ENCODE assay signal across 27 cellular contexts in genomic region chr7:898460-898854, GRCh38.
"Had no signal": no experiment of that assay in that cellular context is flagged by ENCODE, and none has a peak within 500 bp of the region (broad histone marks: within the 10 kb centered on the region; RNA-seq: fewer than 3 reads in every experiment).

No MANE protein-coding gene starts in this region.

- H3K4me1 ChIP-seq: foreskin keratinocyte, psoas muscle had no signal

- H3K4me1 Mint-ChIP-seq: endodermal cell had no signal

- H3K27ac Mint-ChIP-seq: dendritic cell treated with granulocyte-macrophage colony-stimulating factor and Interleukin-4, amounts not matched to agents 40 ng/mL and 50 ng/mL, for 4 days; endodermal cell; immature natural killer cell; mesothelial cell of epicardium; naive B cell; nephron progenitor cell; stimulated activated naive CD8-positive, alpha-beta T cell treated with anti-CD3 and anti-CD28 coated beads, Interleukin-15, Interleukin-2, amounts not matched to agents 100 ng/mL and 50 ng/mL, for 24 hours had no signal

- H3K27me3 Mint-ChIP-seq: dendritic cell treated with granulocyte-macrophage colony-stimulating factor and Interleukin-4, amounts not matched to agents 40 ng/mL and 50 ng/mL, for 4 days; stimulated activated naive CD8-positive, alpha-beta T cell treated with anti-CD3 and anti-CD28 coated beads, Interleukin-15, Interleukin-2, amounts not matched to agents 100 ng/mL and 50 ng/mL, for 24 hours had no signal

- H3K9me3 ChIP-seq: colonic mucosa, esophagus muscularis mucosa, mucosa of descending colon, ovary, psoas muscle, spleen, thoracic aorta, transverse colon, upper lobe of right lung, uterus had no signal

- H3K4me3 ChIP-seq: colonic mucosa, esophagus muscularis mucosa, mucosa of descending colon, ovary, psoas muscle, skin epidermis, spleen, thoracic aorta, transverse colon, upper lobe of right lung, uterus had no signal

- FAIRE-seq: keratinocyte had no signal

- DNase-seq: colonic mucosa; effector CD8-positive, alpha-beta T cell; endodermal cell; foreskin keratinocyte; glutamatergic neuron; hypothalamus; immature natural killer cell; mesenchymal stem cell; naive B cell; nephron progenitor cell; stimulated activated CD4-positive, alpha-beta T cell treated with anti-CD3 and anti-CD28 coated beads, Interleukin-4, amount 100 ng/mL, for 4 hours; stimulated activated naive B cell treated with anti-CD40 and anti-IgM and Interleukin-4, amounts not matched to agents 10 μg/mL and 1 μg/mL and 100 μg/mL, for 72 hours; transverse colon; upper lobe of right lung; uterus had no signal

- H3K36me3 ChIP-seq: ovary, uterus had no signal

- ATAC-seq: foreskin keratinocyte; mucosa of descending colon; stimulated activated naive B cell treated with anti-CD40 and anti-IgM and Interleukin-4, amounts not matched to agents 10 μg/mL and 1 μg/mL and 100 μg/mL, for 72 hours; upper lobe of right lung had no signal

- H3K9me3 Mint-ChIP-seq: dendritic cell treated with granulocyte-macrophage colony-stimulating factor and Interleukin-4, amounts not matched to agents 40 ng/mL and 50 ng/mL, for 4 days; endodermal cell; immature natural killer cell; mesothelial cell of epicardium; naive B cell; nephron progenitor cell; stimulated activated naive B cell treated with anti-CD40 and anti-IgM and Interleukin-4, amounts not matched to agents 10 μg/mL and 1 μg/mL and 100 μg/mL, for 72 hours; stimulated activated naive CD8-positive, alpha-beta T cell treated with anti-CD3 and anti-CD28 coated beads, Interleukin-15, Interleukin-2, amounts not matched to agents 100 ng/mL and 50 ng/mL, for 24 hours had no signal

- H3K27me3 ChIP-seq: colonic mucosa, esophagus muscularis mucosa, foreskin keratinocyte, ovary, transverse colon, upper lobe of right lung, uterus had no signal

- H3K4me3 Mint-ChIP-seq: dendritic cell treated with granulocyte-macrophage colony-stimulating factor and Interleukin-4, amounts not matched to agents 40 ng/mL and 50 ng/mL, for 4 days; endodermal cell; immature natural killer cell; mesothelial cell of epicardium; naive B cell; nephron progenitor cell; stimulated activated naive CD8-positive, alpha-beta T cell treated with anti-CD3 and anti-CD28 coated beads, Interleukin-15, Interleukin-2, amounts not matched to agents 100 ng/mL and 50 ng/mL, for 24 hours had no signal

- H3K27ac ChIP-seq: colonic mucosa, epithelial cell of prostate, foreskin keratinocyte, ovary, psoas muscle, thoracic aorta, transverse colon, upper lobe of right lung, uterus had no signal
